In the genomic region with DNA sequence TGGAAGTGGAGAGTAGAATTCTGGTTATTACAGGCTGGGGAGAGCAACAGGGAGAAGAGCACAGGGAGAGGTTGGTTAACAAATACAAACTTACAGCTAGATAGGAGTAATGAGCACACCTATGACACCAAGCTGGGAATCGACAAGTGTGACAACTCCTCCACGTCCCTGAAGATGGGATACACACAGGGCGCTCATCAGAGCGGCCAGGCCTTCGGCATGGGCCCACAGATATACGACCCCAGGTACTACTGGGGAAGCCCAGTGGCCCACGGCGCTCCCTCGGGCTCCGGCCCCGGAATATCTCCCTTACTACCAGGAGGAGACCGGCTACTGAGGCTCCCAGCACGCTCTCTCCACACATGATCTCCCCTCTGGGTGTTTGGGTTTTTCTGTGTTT, we compare ENCODE assay signal across 5 cellular contexts.
DNase-seq lines count a peak whose midpoint lies in the region; ATAC-seq, FAIRE-seq and TF ChIP-seq lines count a peak whose summit lies in the region.
"Not testable (repeated sequence)": the region's sequence is repeated elsewhere in the genome, so short reads cannot be mapped to it uniquely, and the experiment has no call there.

No MANE protein-coding gene starts in this region.

- ATAC-seq in GM23338, Right ventricle myocardium inferior: not testable (repeated sequence)
- ATAC-seq in WTC11: 0 out of 2 replicates have a peak, but pooled peaks have one; percentile 30

- not testable (repeated sequence) for H3K36me3 Mint-ChIP-seq in GM23338 (ENCODE audit: low read depth); WTC11

- not testable (repeated sequence) for H3K9me2 ChIP-seq in GM23338 (ENCODE audit: insufficient read depth)

- H3K27ac Mint-ChIP-seq in GM23338, WTC11: not testable (repeated sequence)

- CTCF ChIA-PET in WTC11 (lab: Charles Lee): not testable (repeated sequence)

- intact Hi-C loops in Right ventricle myocardium inferior (cut with DNase I); kidney (cut with DNase I): not testable (repeated sequence)

- not testable (repeated sequence) for H3K4me3 ChIP-seq in GM23338; kidney (ENCODE audit: low read length in 2 of 2)

- H3K27me3 Mint-ChIP-seq in GM23338 (ENCODE audit: insufficient read depth, low read depth, poor library complexity): not testable (repeated sequence)
- peaks cover 55% of the 10 kb centered on the region for H3K27me3 Mint-ChIP-seq in WTC11 (ENCODE audit: low read depth)

- not testable (repeated sequence) for H3F3A ChIP-seq in GM23338 (replicated peaks; ENCODE audit: low read depth)

- H3K36me3 ChIP-seq in GM23338 (ENCODE audit: insufficient read depth); kidney (ENCODE audit: control insufficient read depth in 1 of 2, insufficient read depth in 2 of 2, low read length in 2 of 2): not testable (repeated sequence)

- not testable (repeated sequence) for FAIRE-seq in kidney (lab: Jason Lieb, UNC)

- not testable (repeated sequence) for H2AFZ ChIP-seq in GM23338

- H3K27me3 ChIP-seq in GM23338 (ENCODE audit: insufficient read depth): peaks cover 24% of the 10 kb centered on the region; the same call in 1 of the 2 replicates

- not testable (repeated sequence) for TF ChIP-seq CTCF in GM23338 (conservative IDR thresholded peaks at IDR 0.05; ENCODE audit: low read depth in 2 of 2); WTC11 (IDR thresholded peaks at IDR 0.05); kidney (IDR thresholded peaks at IDR 0.05; ENCODE audit: borderline replicate concordance, extremely low read depth, insufficient read depth)

- H3K4me3 Mint-ChIP-seq in GM23338, WTC11: not testable (repeated sequence)

- not testable (repeated sequence) for H4K20me1 ChIP-seq in GM23338 (replicated peaks; ENCODE audit: insufficient read depth)

- H3K27ac ChIP-seq in GM23338 (ENCODE audit: low read depth); kidney (ENCODE audit: low read depth in 2 of 2, low read length in 2 of 2): not testable (repeated sequence)

- H3K4me2 ChIP-seq in GM23338: not testable (repeated sequence)

- H3K4me1 ChIP-seq in GM23338 (ENCODE audit: insufficient read depth); kidney (ENCODE audit: control insufficient read depth in 1 of 2, insufficient read depth in 1 of 2, low read depth in 1 of 2, low read length in 2 of 2): not testable (repeated sequence)

- not testable (repeated sequence) for H3K9me3 ChIP-seq in kidney (ENCODE audit: control insufficient read depth in 1 of 2, low read length in 2 of 2)

- not testable (repeated sequence) for H3K9me3 Mint-ChIP-seq in GM23338, WTC11

- H3K9ac ChIP-seq in kidney (ENCODE audit: low read length in 2 of 2): not testable (repeated sequence)

- DNase-seq in GM03348 (ENCODE audit: low spot score) (peak; percentile 0), GM23338 (ENCODE audit: low spot score) (peak; percentile 0), Right ventricle myocardium inferior (ENCODE audit: missing footprints) (peak; percentile 32), kidney (peak; percentile 62)
- not testable (repeated sequence) for DNase-seq in WTC11 (ENCODE audit: low spot score)

- H3K79me2 ChIP-seq in GM23338 (replicated peaks; ENCODE audit: insufficient read depth): not testable (repeated sequence)

- H3K4me1 Mint-ChIP-seq in GM23338, WTC11: not testable (repeated sequence)

- POLR2A ChIA-PET in WTC11 (lab: Charles Lee): not testable (repeated sequence)
